15 cellular contexts compared by ENCODE assay signal in genomic region chr16:46886764-46887523, GRCh38. TPM values are rescaled to one million over a fixed set of nuclear protein-coding genes. Genes with fewer than 3 reads are reported as not detected.
A peak's percentile ranks its signal among the peaks of the same experiment; 100 is the strongest.
DNase-seq lines count a peak whose midpoint lies in the region; ATAC-seq and TF ChIP-seq lines count a peak whose summit lies in the region.
"Had no signal": no experiment of that assay in that cellular context is flagged by ENCODE, and none has a peak within 500 bp of the region (broad histone marks: within the 10 kb centered on the region; RNA-seq: fewer than 3 reads in every experiment).

No MANE protein-coding gene starts in this region.

- H3K27ac ChIP-seq in cingulate gyrus (ENCODE audit: low read depth, low read length) (peak overlapping the region; percentile 72), thymus (ENCODE audit: low read depth) (peak overlapping the region; percentile 62)

- peaks cover 28% of the 10 kb centered on the region for H3K27me3 ChIP-seq in thymus (ENCODE audit: control insufficient read depth, insufficient read depth)
- H3K27me3 ChIP-seq: right atrium auricular region had no signal

- CTCF ChIA-PET in activated naive CD4-positive, alpha-beta T cell treated with anti-CD3 and anti-CD28 coated beads for 36 hours (lab: Charles Lee), result interaction anchor here (0.6 to 2.0 kb wide), 3 partner anchors 20 to 213 kb away, joined by 4 to 5 read pairs (median 4); no protein-coding TSS in a partner anchor

- H3K4me1 Mint-ChIP-seq in activated naive CD4-positive, alpha-beta T cell treated with anti-CD3 and anti-CD28 coated beads for 36 hours (ENCODE audit: low read depth), result peaks cover 9% of the 10 kb centered on the region
- peaks cover 32% of the 10 kb centered on the region for H3K4me1 Mint-ChIP-seq in nephron

- H3K36me3 Mint-ChIP-seq in activated naive CD4-positive, alpha-beta T cell treated with anti-CD3 and anti-CD28 coated beads for 36 hours (ENCODE audit: low read depth), result no peaks in the 10 kb centered on the region
- H3K36me3 Mint-ChIP-seq in nephron (ENCODE audit: low read depth), result peaks cover 6% of the 10 kb centered on the region
- H3K36me3 Mint-ChIP-seq: T-cell had no signal

- ATAC-seq in HG03571 (IDR thresholded peaks at IDR 0.05; ENCODE audit: unreplicated experiment), result no peak
- ATAC-seq: activated CD4-positive, CD25-positive, alpha-beta regulatory T cell treated with anti-CD3 and anti-CD28 coated beads, Interleukin-2, amount 50 U/mL, for 24 hours; T-cell had no signal

- WGBS in thymus, result 94% methylated on average over 16 of the region's 16 CpGs

- TF ChIP-seq CTCF in nephron (IDR thresholded peaks at IDR 0.05; ENCODE audit: unreplicated experiment in 3 of 3), result no peak

- no peak overlapping the region for H3K4me3 ChIP-seq in thymus (ENCODE audit: low read length)
- H3K4me3 ChIP-seq: right atrium auricular region had no signal

- intact Hi-C loops in activated naive CD4-positive, alpha-beta T cell treated with anti-CD3 and anti-CD28 coated beads for 36 hours (cut with micrococcal nuclease), result no loop called here

- no peak for DNase-seq in activated naive CD4-positive, alpha-beta T cell treated with anti-CD3 and anti-CD28 coated beads for 36 hours
- no peak for DNase-seq in activated naive CD4-positive, alpha-beta T cell (lab: John Stamatoyannopoulos, UW)
- no peak for DNase-seq in effector CD8-positive, alpha-beta T cell (lab: John Stamatoyannopoulos, UW)
- DNase-seq in epidermal melanocyte (ENCODE audit: insufficient read length, low spot score), result no peak
- DNase-seq: dermis blood vessel endothelial cell, NCI-H1436, NCI-H446 treated with DMSO at 0.1 percent for 48 hours, T-cell had no signal

- H3K4me1 ChIP-seq in thymus (ENCODE audit: control insufficient read depth, insufficient read depth, low read length), result no peaks in the 10 kb centered on the region

- H3K4me3 Mint-ChIP-seq in activated naive CD4-positive, alpha-beta T cell treated with anti-CD3 and anti-CD28 coated beads for 36 hours, result peak overlapping the region; percentile 21
- H3K4me3 Mint-ChIP-seq in nephron, result peak overlapping the region; percentile 89 to 98 (median 90)
- H3K4me3 Mint-ChIP-seq: stimulated activated naive CD8-positive, alpha-beta T cell treated with anti-CD3 and anti-CD28 coated beads, Interleukin-15, Interleukin-2, amounts not matched to agents 100 ng/mL and 50 ng/mL, for 24 hours; T-cell had no signal

- no peaks in the 10 kb centered on the region for H3K9me3 ChIP-seq in thymus (ENCODE audit: control insufficient read depth)
- H3K9me3 ChIP-seq: right atrium auricular region had no signal

- no peaks in the 10 kb centered on the region for H3K9me3 Mint-ChIP-seq in activated naive CD4-positive, alpha-beta T cell treated with anti-CD3 and anti-CD28 coated beads for 36 hours
- H3K9me3 Mint-ChIP-seq in nephron, result no peaks in the 10 kb centered on the region
- H3K9me3 Mint-ChIP-seq: stimulated activated naive CD8-positive, alpha-beta T cell treated with anti-CD3 and anti-CD28 coated beads, Interleukin-15, Interleukin-2, amounts not matched to agents 100 ng/mL and 50 ng/mL, for 24 hours; T-cell had no signal

- H3K27me3 Mint-ChIP-seq in activated naive CD4-positive, alpha-beta T cell treated with anti-CD3 and anti-CD28 coated beads for 36 hours (ENCODE audit: low read depth), result peaks cover 14% of the 10 kb centered on the region
- peaks cover 15% of the 10 kb centered on the region for H3K27me3 Mint-ChIP-seq in nephron (ENCODE audit: low read depth)

- no peaks in the 10 kb centered on the region for H3K36me3 ChIP-seq in thymus (ENCODE audit: control insufficient read depth, insufficient read depth)
- H3K36me3 ChIP-seq: right atrium auricular region had no signal

- no peak overlapping the region for H3K27ac Mint-ChIP-seq in activated naive CD4-positive, alpha-beta T cell treated with anti-CD3 and anti-CD28 coated beads for 36 hours
- peak overlapping the region; percentile 57 to 71 (median 70) for H3K27ac Mint-ChIP-seq in nephron
- H3K27ac Mint-ChIP-seq: stimulated activated naive CD8-positive, alpha-beta T cell treated with anti-CD3 and anti-CD28 coated beads, Interleukin-15, Interleukin-2, amounts not matched to agents 100 ng/mL and 50 ng/mL, for 24 hours; T-cell had no signal

RNA-seq across cellular contexts. Expression of gene GPT2, which starts 2.8 kb away (rescaled TPM):
- 10 to 100 TPM; 15.5 to 18.6 TPM for total RNA-seq in activated naive CD4-positive, alpha-beta T cell treated with anti-CD3 and anti-CD28 coated beads for 36 hours
- 20.4 TPM for polyA plus RNA-seq in thymus

RNA-seq across cellular contexts. Expression of gene C16orf87, which starts 56.0 kb away (rescaled TPM):
- total RNA-seq in activated naive CD4-positive, alpha-beta T cell treated with anti-CD3 and anti-CD28 coated beads for 36 hours, result 10 to 100 TPM; 13.4 to 13.5 TPM
- polyA plus RNA-seq in thymus, result 9.2 TPM
